Comparison of ENCODE assay signal across 21 cellular contexts in the genomic region with DNA sequence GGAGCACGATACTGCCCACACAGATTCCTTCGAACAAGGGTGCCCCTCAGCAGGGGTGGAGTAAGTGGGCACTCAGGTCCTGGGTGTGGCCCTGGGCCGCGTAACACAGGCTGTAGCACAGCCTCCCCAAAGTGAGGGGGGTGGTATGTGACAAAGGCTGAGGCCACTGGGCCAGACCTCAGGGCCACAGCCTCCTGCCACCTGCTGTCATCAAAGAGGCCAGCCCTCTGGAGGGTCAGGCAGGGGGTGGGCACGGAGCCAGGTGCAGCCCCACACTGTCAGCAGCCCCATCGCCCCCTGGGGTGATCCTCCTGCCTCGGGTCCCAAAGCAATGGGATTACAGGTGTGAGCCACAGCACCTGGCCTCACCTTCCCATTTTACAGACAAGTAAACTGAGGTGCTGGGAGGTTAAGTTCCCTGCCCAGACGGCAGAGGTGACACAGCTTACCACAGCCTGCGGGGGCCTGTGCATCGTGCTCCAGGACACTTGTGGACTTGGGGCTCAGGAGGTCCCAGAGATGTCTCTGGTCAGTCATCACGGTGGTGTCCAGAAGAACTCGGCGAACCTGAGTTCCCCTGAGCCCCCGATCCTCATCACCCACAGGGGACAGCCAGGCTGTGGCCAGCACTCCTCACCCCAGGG. TPM values are rescaled to one million over a fixed set of nuclear protein-coding genes. Genes with fewer than 3 reads are reported as not detected.
DNase-seq lines count a peak whose midpoint lies in the region; ATAC-seq and TF ChIP-seq lines count a peak whose summit lies in the region.
"Had no signal": no experiment of that assay in that cellular context is flagged by ENCODE, and none has a peak within 500 bp of the region (broad histone marks: within the 10 kb centered on the region; RNA-seq: fewer than 3 reads in every experiment).

No MANE protein-coding gene starts in this region.

- peak overlapping the region in 6 of 11 experiments; percentile 18 to 47 (median 31); a peak in 7 of 22 replicates for H3K9ac ChIP-seq in BLaER1 treated with 17β-estradiol and CSF1 and Interleukin-3, amounts not matched to agents 10 nM and 100 nM

- H3K4me2 ChIP-seq in BLaER1 treated with 17β-estradiol and CSF1 and Interleukin-3, amounts not matched to agents 10 nM and 100 nM: peak overlapping the region in 10 of 11 experiments; percentile 46 to 95 (median 88); a peak in 19 of 22 replicates
- H3K4me2 ChIP-seq: GM23338 had no signal

- CTCF ChIA-PET in CD4-positive, alpha-beta T cell (lab: Charles Lee): no interaction called here

- H3K36me3 ChIP-seq in BLaER1 treated with 17β-estradiol and CSF1 and Interleukin-3, amounts not matched to agents 10 nM and 100 nM: no peaks in the 10 kb centered on the region; a peak in 1 of 22 replicates
- H3K36me3 ChIP-seq: BE2C, pancreas, thyroid gland had no signal

- ATAC-seq in CD4-positive, alpha-beta T cell (ENCODE audit: poor library complexity): no peak
- no peak for ATAC-seq in omental fat pad (ENCODE audit: low FRiP score)
- ATAC-seq in HG03354 (IDR thresholded peaks at IDR 0.05; ENCODE audit: poor library complexity, severe bottlenecking, unreplicated experiment): no peak
- ATAC-seq: activated CD8-positive, alpha-beta T cell treated with anti-CD3 and anti-CD28 coated beads for 36 hours; GM23338; pancreas had no signal

- H3K36me3 Mint-ChIP-seq in CD4-positive, alpha-beta T cell (ENCODE audit: low read depth): peaks cover 11% of the 10 kb centered on the region

- peak overlapping the region; percentile 100 for H3K27ac Mint-ChIP-seq in CD4-positive, alpha-beta T cell
- H3K27ac Mint-ChIP-seq: activated CD8-positive, alpha-beta T cell treated with anti-CD3 and anti-CD28 coated beads for 36 hours; GM23338 had no signal

- peaks cover 36 to 57% (median 49%) of the 10 kb centered on the region in 10 experiments for H3K4me1 ChIP-seq in BLaER1 treated with 17β-estradiol and CSF1 and Interleukin-3, amounts not matched to agents 10 nM and 100 nM
- H3K4me1 ChIP-seq: pancreas, thyroid gland had no signal

- TF ChIP-seq CTCF in CD4-positive, alpha-beta T cell (IDR thresholded peaks at IDR 0.05): no peak
- no peak for TF ChIP-seq CTCF in omental fat pad (IDR thresholded peaks at IDR 0.05)

- H3K27me3 Mint-ChIP-seq in CD4-positive, alpha-beta T cell: no peaks in the 10 kb centered on the region
- H3K27me3 Mint-ChIP-seq: activated CD8-positive, alpha-beta T cell treated with anti-CD3 and anti-CD28 coated beads for 36 hours had no signal

- H4K20me1 ChIP-seq in BLaER1 treated with 17β-estradiol and CSF1 and Interleukin-3, amounts not matched to agents 10 nM and 100 nM: peaks cover 0 to 24% (median 0%) of the 10 kb centered on the region in 11 experiments; a peak in 6 of 22 replicates

- H3K27ac ChIP-seq in BLaER1 treated with 17β-estradiol and CSF1 and Interleukin-3, amounts not matched to agents 10 nM and 100 nM: peak overlapping the region in 2 of 11 experiments; percentile 22 to 30; a peak in 3 of 22 replicates
- H3K27ac ChIP-seq in CD4-positive, alpha-beta T cell (ENCODE audit: low read depth, low read length): peak overlapping the region; percentile 91
- H3K27ac ChIP-seq in cingulate gyrus (ENCODE audit: low read depth, low read length): peak overlapping the region; percentile 10
- H3K27ac ChIP-seq: pancreas, thyroid gland had no signal

- no peak overlapping the region for H3K4me3 Mint-ChIP-seq in CD4-positive, alpha-beta T cell
- H3K4me3 Mint-ChIP-seq: activated CD8-positive, alpha-beta T cell treated with anti-CD3 and anti-CD28 coated beads for 36 hours; GM23338 had no signal

- H3K9me3 ChIP-seq in BLaER1 treated with 17β-estradiol and CSF1 and Interleukin-3, amounts not matched to agents 10 nM and 100 nM (replicated peaks in 1 of 11): peaks cover 0 to 7% (median 4%) of the 10 kb centered on the region in 11 experiments; a peak in 7 of 22 replicates
- no peaks in the 10 kb centered on the region for H3K9me3 ChIP-seq in CD4-positive, alpha-beta T cell (ENCODE audit: control insufficient read depth, low read length)
- H3K9me3 ChIP-seq: BE2C, pancreas, thyroid gland had no signal

- intact Hi-C loops in CD4-positive, alpha-beta T cell (cut with DNase I, micrococcal nuclease): no loop called here

- no peaks in the 10 kb centered on the region for H3K9me3 Mint-ChIP-seq in CD4-positive, alpha-beta T cell

- peaks cover 0 to 13% (median 0%) of the 10 kb centered on the region in 11 experiments; a peak in 4 of 22 replicates for H3K27me3 ChIP-seq in BLaER1 treated with 17β-estradiol and CSF1 and Interleukin-3, amounts not matched to agents 10 nM and 100 nM
- no peaks in the 10 kb centered on the region for H3K27me3 ChIP-seq in CD4-positive, alpha-beta T cell (ENCODE audit: control insufficient read depth, insufficient read depth, low read length)
- H3K27me3 ChIP-seq: pancreas, thyroid gland had no signal

- peaks cover 39% of the 10 kb centered on the region for H3K4me1 Mint-ChIP-seq in CD4-positive, alpha-beta T cell (ENCODE audit: low read depth)

- POLR2A ChIA-PET in CD4-positive, alpha-beta T cell (lab: Charles Lee): interaction anchor here (0.7 to 3.0 kb wide), 6 partner anchors 7 to 123 kb away, joined by 3 to 51 read pairs (median 14); a partner anchor contains a TSS

- H3K4me3 ChIP-seq in BLaER1 treated with 17β-estradiol and CSF1 and Interleukin-3, amounts not matched to agents 10 nM and 100 nM: no peak overlapping the region
- H3K4me3 ChIP-seq: GM23338, pancreas, thyroid gland had no signal

- no peak for DNase-seq in CD4-positive, alpha-beta T cell
- peak; percentile 8 for DNase-seq in omental fat pad (ENCODE audit: low spot score)
- DNase-seq in SHP77 (lab: John Stamatoyannopoulos, UW): no peak
- DNase-seq in DMS53 (lab: John Stamatoyannopoulos, UW): no peak
- DNase-seq: activated CD8-positive, alpha-beta T cell treated with anti-CD3 and anti-CD28 coated beads for 36 hours; activated gamma-delta T cell treated with Interleukin-2 at 50 U/mL for 16 hours; cortex of kidney; DMS79; foreskin melanocyte; KG1; NCI-H1048; NCI-H2081 treated with DMSO at 0.1 percent for 48 hours; NCI-H526; SIG-M5 had no signal

RNA-seq across cellular contexts. Expression of a gene that starts 27.5 kb away (rescaled TPM):
- total RNA-seq in CD4-positive, alpha-beta T cell: 100 to 1,000 TPM; 140 to 147 TPM
- 100 to 1,000 TPM in 1 of 4 donors, 10 to 100 TPM in 3; 33.7 to 118 (median 59.5) TPM for total RNA-seq in omental fat pad

RNA-seq across cellular contexts. Expression of a gene that starts 47.5 kb away (rescaled TPM):
- total RNA-seq in CD4-positive, alpha-beta T cell: 100 to 1,000 TPM; 143 to 148 TPM
- 10 to 100 TPM in 3 of 4 donors, 1 to 10 TPM in 1; 9.5 to 27.6 (median 10.8) TPM for total RNA-seq in omental fat pad

RNA-seq across cellular contexts. Expression of a gene that starts 47.5 kb away (rescaled TPM):
- total RNA-seq in CD4-positive, alpha-beta T cell: 1 to 10 TPM; 2.1 to 2.3 TPM
- 1 to 10 TPM; 4.7 to 7.3 (median 5.1) TPM for total RNA-seq in omental fat pad

Comparison
In these comparisons a context has a peak if more than half of its experiments do, and no peak if none do; other contexts are left out.
1. RNA of a gene that starts 47.5 kb away (total RNA-seq): 143 to 148 TPM in CD4-positive, alpha-beta T cell; 9.5 to 27.6 TPM in omental fat pad; every median in the first group is over 4 times any median in the second.